9 cellular contexts compared by ENCODE assay signal in genomic region chr12:115000038-115000437, GRCh38.
DNase-seq lines count a peak whose midpoint lies in the region; ATAC-seq, FAIRE-seq and TF ChIP-seq lines count a peak whose summit lies in the region.
"Had no signal": no experiment of that assay in that cellular context is flagged by ENCODE, and none has a peak within 500 bp of the region (broad histone marks: within the 10 kb centered on the region; RNA-seq: fewer than 3 reads in every experiment).

No MANE protein-coding gene starts in this region.

- no peak overlapping the region for H3K9ac ChIP-seq in K562 (ENCODE audit: insufficient read depth in 1 of 2, low read depth in 2 of 2, low read length in 2 of 2)
- no peak overlapping the region for H3K9ac ChIP-seq in smooth muscle cell (ENCODE audit: low read depth)

- H3K4me2 ChIP-seq in K562 (ENCODE audit: insufficient read depth, low read length) = no peak overlapping the region
- no peak overlapping the region for H3K4me2 ChIP-seq in smooth muscle cell

- intact Hi-C loops in K562 (cut with micrococcal nuclease) (no loop called here), vagina (cut with DNase I) (no loop called here)

- no peak for TF ChIP-seq RAD21 in K562 (CRISPR knock-in tag; conservative IDR thresholded peaks at IDR 0.05 in 1 of 2, IDR thresholded peaks at IDR 0.05 in 1 of 2)

- H3K79me2 ChIP-seq in K562 (ENCODE audit: control insufficient read depth, insufficient read depth, low read length) (no peaks in the 10 kb centered on the region), smooth muscle cell (ENCODE audit: low read depth) (no peaks in the 10 kb centered on the region)

- DNase-seq in NCI-H748 (lab: John Stamatoyannopoulos, UW; ENCODE audit: unreplicated experiment) (peak; percentile 29), NCI-H748 treated with DMSO at 0.1 percent for 48 hours (lab: John Stamatoyannopoulos, UW) (no peak), NCI-H187 treated with DMSO at 0.1 percent for 48 hours (lab: John Stamatoyannopoulos, UW) (peak; percentile 56), K562 (ENCODE audit: extremely low read depth in 1 of 4, low spot score in 3 of 4) (no peak), smooth muscle cell (lab: John Stamatoyannopoulos, UW; ENCODE audit: unreplicated experiment) (no peak), NCI-H1105 (lab: John Stamatoyannopoulos, UW) (no peak), erythroblast (lab: John Stamatoyannopoulos, UW) (no peak), vagina (ENCODE audit: extremely low spot score in 2 of 2) (no peak)
- DNase-seq: stimulated activated CD8-positive, alpha-beta memory T cell treated with anti-CD3 and anti-CD28 coated beads, Interleukin-4, amount 100 ng/mL, for 48 hours had no signal

- POLR2A ChIA-PET in K562 (lab: Yijun Ruan, JAX) = no interaction called here

- H3K4me1 ChIP-seq in K562 (replicated peaks in 1 of 2; ENCODE audit: control insufficient read depth in 2 of 2, insufficient read depth in 2 of 2, low read length in 2 of 2) (no peaks in the 10 kb centered on the region), smooth muscle cell (ENCODE audit: low read depth) (peaks cover 3% of the 10 kb centered on the region), vagina (no peaks in the 10 kb centered on the region)

- H4K20me1 ChIP-seq in K562 (replicated peaks; ENCODE audit: control insufficient read depth, insufficient read depth, low read length) = no peaks in the 10 kb centered on the region
- H4K20me1 ChIP-seq in smooth muscle cell (ENCODE audit: low read depth) = no peaks in the 10 kb centered on the region

- in situ Hi-C loops in K562 (cut with MboI) = no loop called here

- CTCF ChIA-PET in K562 (lab: Yijun Ruan, JAX; ENCODE audit: low intra/inter-chr PET ratio) = no interaction called here

- H2AFZ ChIP-seq in K562 (ENCODE audit: low read depth, low read length) (no peak overlapping the region), smooth muscle cell (ENCODE audit: low read depth) (no peak overlapping the region)

- H3F3A ChIP-seq in smooth muscle cell (ENCODE audit: low read depth) = no peaks in the 10 kb centered on the region

- FAIRE-seq in K562 (lab: Jason Lieb, UNC) = no peak

- TF ChIP-seq CTCF in K562 (IDR thresholded peaks at IDR 0.05 in 2 of 3, conservative IDR thresholded peaks at IDR 0.05 in 1 of 3; ENCODE audit: insufficient read depth in 2 of 3, low read depth in 1 of 3, low read length in 3 of 3) = no peak
- no peak for TF ChIP-seq CTCF in smooth muscle cell (IDR thresholded peaks at IDR 0.05; ENCODE audit: borderline replicate concordance, insufficient read depth, poor library complexity, severe bottlenecking)
- TF ChIP-seq CTCF in vagina (IDR thresholded peaks at IDR 0.05) = no peak

- H3K9me3 ChIP-seq in K562 (replicated peaks; ENCODE audit: control insufficient read depth, insufficient read depth, low read depth, low read length) = no peaks in the 10 kb centered on the region
- H3K9me3 ChIP-seq in smooth muscle cell (replicated peaks; ENCODE audit: low read depth) = no peaks in the 10 kb centered on the region
- no peaks in the 10 kb centered on the region for H3K9me3 ChIP-seq in vagina

- ATAC-seq in K562 = no peak

- no peak for TF ChIP-seq EP300 in K562 (IDR thresholded peaks at IDR 0.05; ENCODE audit: low read length)

- no peak overlapping the region for H3K4me3 ChIP-seq in K562
- H3K4me3 ChIP-seq in smooth muscle cell = no peak overlapping the region
- H3K4me3 ChIP-seq in vagina = no peak overlapping the region

- H3K27me3 ChIP-seq in K562 (ENCODE audit: control insufficient read depth in 2 of 2, insufficient read depth in 2 of 2, low read length in 2 of 2) (peaks cover 0 to 16% of the 10 kb centered on the region in 2 experiments; a peak in 2 of 5 replicates), smooth muscle cell (ENCODE audit: low read depth) (no peaks in the 10 kb centered on the region), vagina (no peaks in the 10 kb centered on the region)

- WGBS in K562 (ENCODE audit: insufficient coverage, low coverage, missing lambda C conversion rate) = 0% methylated on average over 4 of the region's 4 CpGs
- WGBS in smooth muscle cell (ENCODE audit: low lambda C conversion rate) = 55% methylated on average over 4 of the region's 4 CpGs

- no TSS peak for BruUV-seq in K562 (replicated peaks; lab: Mats Ljungman, UMichigan)

- TF ChIP-seq POLR2A in K562 (conservative IDR thresholded peaks at IDR 0.05) (no peak), erythroblast (IDR thresholded peaks at IDR 0.05; ENCODE audit: low read length) (no peak), vagina (IDR thresholded peaks at IDR 0.05) (no peak)

- no peaks in the 10 kb centered on the region for H3K9me1 ChIP-seq in K562 (ENCODE audit: control insufficient read depth, insufficient read depth, low read length)

- no peaks in the 10 kb centered on the region for H3K36me3 ChIP-seq in K562 (ENCODE audit: control insufficient read depth, insufficient read depth, low read length)
- no peaks in the 10 kb centered on the region for H3K36me3 ChIP-seq in smooth muscle cell (ENCODE audit: low read depth)
- H3K36me3 ChIP-seq in vagina = no peaks in the 10 kb centered on the region

- H3K27ac ChIP-seq in K562 (ENCODE audit: extremely low read depth, low read depth, low read length) (no peak overlapping the region), smooth muscle cell (ENCODE audit: low read depth) (peak overlapping the region; percentile 10), vagina (no peak overlapping the region)

TF ChIP-seq in K562, 482 proteins besides CTCF, POLR2A, EP300 and RAD21:
- no peak for TF ChIP-seq NELFE (IDR thresholded peaks at IDR 0.05; ENCODE audit: insufficient read depth, insufficient read length)
- 0 out of 2 replicates have a peak, but pooled peaks have one; percentile 32 for TF ChIP-seq FOSL1 (tag; conservative IDR thresholded peaks at IDR 0.05)
- no peak for TF ChIP-seq MITF (IDR thresholded peaks at IDR 0.05)
- peak; percentile 80 for TF ChIP-seq ZNF766 (CRISPR knock-in tag; conservative IDR thresholded peaks at IDR 0.05)
- TF ChIP-seq ZNF639 (CRISPR knock-in tag; conservative IDR thresholded peaks at IDR 0.05 in 1 of 2, IDR thresholded peaks at IDR 0.05 in 1 of 2) = peak in 1 of 2 experiments; percentile 56; a peak in 1 of 4 replicates
TF ChIP-seq in K562: peak in this region for 3.

Comparison
In these comparisons a context has a peak if more than half of its experiments do, and no peak if none do; other contexts are left out.
1. DNase-seq: peak in NCI-H748 (single experiment) and NCI-H187 treated with DMSO at 0.1 percent for 48 hours (single experiment); none in NCI-H748 treated with DMSO at 0.1 percent for 48 hours (single experiment), K562 (0 of 4), smooth muscle cell (single experiment), NCI-H1105 (single experiment), erythroblast (0 of 2) and vagina (0 of 2).